Comparison of ENCODE assay signal across 10 cellular contexts in the genomic region with DNA sequence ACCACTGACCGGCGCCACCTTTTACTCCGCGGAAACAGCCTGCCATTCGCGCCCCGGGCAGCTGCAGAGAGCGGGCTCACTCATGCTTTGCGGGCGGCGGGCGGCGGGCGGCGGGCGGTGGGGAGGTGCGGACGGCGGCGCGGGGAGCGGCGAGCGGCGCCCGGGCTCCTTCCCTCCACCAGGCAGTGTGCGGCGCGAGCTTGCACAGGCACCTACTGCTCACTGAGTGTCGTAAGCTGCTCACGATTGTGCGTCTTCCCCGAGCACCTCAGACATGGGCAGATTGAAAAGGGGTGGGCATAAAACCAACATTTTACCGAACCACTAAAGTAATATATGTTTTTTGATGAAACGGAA. TPM values are rescaled to one million over a fixed set of nuclear protein-coding genes. Genes with fewer than 3 reads are reported as not detected.
DNase-seq lines count a peak whose midpoint lies in the region; ATAC-seq, FAIRE-seq and TF ChIP-seq lines count a peak whose summit lies in the region.
"Had no signal": no experiment of that assay in that cellular context is flagged by ENCODE, and none has a peak within 500 bp of the region (broad histone marks: within the 10 kb centered on the region; RNA-seq: fewer than 3 reads in every experiment).

A gene with protein sequence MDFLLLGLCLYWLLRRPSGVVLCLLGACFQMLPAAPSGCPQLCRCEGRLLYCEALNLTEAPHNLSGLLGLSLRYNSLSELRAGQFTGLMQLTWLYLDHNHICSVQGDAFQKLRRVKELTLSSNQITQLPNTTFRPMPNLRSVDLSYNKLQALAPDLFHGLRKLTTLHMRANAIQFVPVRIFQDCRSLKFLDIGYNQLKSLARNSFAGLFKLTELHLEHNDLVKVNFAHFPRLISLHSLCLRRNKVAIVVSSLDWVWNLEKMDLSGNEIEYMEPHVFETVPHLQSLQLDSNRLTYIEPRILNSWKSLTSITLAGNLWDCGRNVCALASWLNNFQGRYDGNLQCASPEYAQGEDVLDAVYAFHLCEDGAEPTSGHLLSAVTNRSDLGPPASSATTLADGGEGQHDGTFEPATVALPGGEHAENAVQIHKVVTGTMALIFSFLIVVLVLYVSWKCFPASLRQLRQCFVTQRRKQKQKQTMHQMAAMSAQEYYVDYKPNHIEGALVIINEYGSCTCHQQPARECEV (minus strand): TSS at position 231 of the 357 bp plus-strand sequence. CDS start 933 bp downstream, outside the sequence.

- H3K4me3 ChIP-seq in Caco-2 (ENCODE audit: low read depth, low read length), result peak within 1 kb of the TSS; percentile 35
- peak within 1 kb of the TSS; percentile 58 for H3K4me3 ChIP-seq in NT2/D1 (ENCODE audit: insufficient read length, low read depth)
- peak within 1 kb of the TSS in 1 of 2 donors; percentile 43 for H3K4me3 ChIP-seq in kidney (ENCODE audit: low read length in 2 of 2)
- no peak within 1 kb of the TSS for H3K4me3 ChIP-seq in effector memory CD4-positive, alpha-beta T cell (ENCODE audit: insufficient read depth, low read depth, low read length, poor library complexity, severe bottlenecking)

- intact Hi-C loops in Caco-2 (cut with micrococcal nuclease; ENCODE audit: unreplicated experiment), result loop anchor here (10.0 kb wide), 1 partner anchor 230 kb away; no protein-coding TSS in a partner anchor
- intact Hi-C loops in kidney (cut with DNase I), result no loop called here

- H3K4me1 ChIP-seq in Caco-2, result no peaks in the 10 kb centered on the region
- no peaks in the 10 kb centered on the region for H3K4me1 ChIP-seq in NT2/D1 (ENCODE audit: insufficient read depth, insufficient read length)
- H3K4me1 ChIP-seq in kidney (ENCODE audit: control insufficient read depth in 1 of 2, insufficient read depth in 1 of 2, low read depth in 1 of 2, low read length in 2 of 2), result peaks cover 0 to 11% of the 10 kb centered on the region in 2 donors
- H3K4me1 ChIP-seq in effector memory CD4-positive, alpha-beta T cell (ENCODE audit: control insufficient read depth, insufficient read depth, low read length, poor library complexity, severe bottlenecking), result no peaks in the 10 kb centered on the region

- no peak within 1 kb of the TSS for H3K27ac Mint-ChIP-seq in Caco-2 (ENCODE audit: unreplicated experiment)

- no TSS peak for BruUV-seq in Caco-2 (replicated peaks; lab: Mats Ljungman, UMichigan)

- H3K27me3 Mint-ChIP-seq in Caco-2 (ENCODE audit: insufficient read depth, unreplicated experiment), result peaks cover 31% of the 10 kb centered on the region

- no peak within 1 kb of the TSS for H3K27ac ChIP-seq in kidney (ENCODE audit: low read depth in 2 of 2, low read length in 2 of 2)
- no peak within 1 kb of the TSS for H3K27ac ChIP-seq in effector memory CD4-positive, alpha-beta T cell (ENCODE audit: insufficient read depth, low read length, poor library complexity, severe bottlenecking)

- no peaks in the 10 kb centered on the region for H3K36me3 Mint-ChIP-seq in Caco-2 (ENCODE audit: insufficient read depth, unreplicated experiment)

- no peak for TF ChIP-seq CTCF in Caco-2 (IDR thresholded peaks at IDR 0.05; ENCODE audit: insufficient read depth in 1 of 2, low read depth in 1 of 2, low read length in 1 of 2, severe bottlenecking in 1 of 2, unreplicated experiment in 1 of 2)
- no peak for TF ChIP-seq CTCF in kidney (IDR thresholded peaks at IDR 0.05; ENCODE audit: borderline replicate concordance, extremely low read depth, insufficient read depth)

- CTCF ChIA-PET in Caco-2 (lab: Charles Lee), result no interaction called here

- H3K4me3 Mint-ChIP-seq in Caco-2 (ENCODE audit: unreplicated experiment), result peak within 1 kb of the TSS; percentile 67

- peak; percentile 20 to 45 for DNase-seq in Caco-2
- no peak for DNase-seq in NT2/D1 (ENCODE audit: low read depth, low spot score)
- peak; percentile 43 to 53 for DNase-seq in frontal cortex (ENCODE audit: low spot score in 2 of 2)
- peak; percentile 57 for DNase-seq in occipital lobe (lab: John Stamatoyannopoulos, UW)
- no peak for DNase-seq in NK-92 (lab: John Stamatoyannopoulos, UW; ENCODE audit: unreplicated experiment)
- no peak for DNase-seq in kidney
- DNase-seq in effector memory CD4-positive, alpha-beta T cell, result no peak
- DNase-seq: EL had no signal

- no peaks in the 10 kb centered on the region; the same call in 1 of the 2 replicates for H3K36me3 ChIP-seq in Caco-2 (ENCODE audit: control insufficient read depth, insufficient read depth, low read length)
- H3K36me3 ChIP-seq in NT2/D1 (ENCODE audit: insufficient read depth, insufficient read length, low read length), result no peaks in the 10 kb centered on the region
- no peaks in the 10 kb centered on the region for H3K36me3 ChIP-seq in kidney (ENCODE audit: control insufficient read depth in 1 of 2, insufficient read depth in 2 of 2, low read length in 2 of 2)
- no peaks in the 10 kb centered on the region for H3K36me3 ChIP-seq in effector memory CD4-positive, alpha-beta T cell (ENCODE audit: control insufficient read depth, insufficient read depth, low read length)

- no peak for ATAC-seq in GM21367 (IDR thresholded peaks at IDR 0.05; ENCODE audit: unreplicated experiment)

- no peaks in the 10 kb centered on the region for H3K4me1 Mint-ChIP-seq in Caco-2 (ENCODE audit: low read depth, unreplicated experiment)

- H3K9ac ChIP-seq in NT2/D1 (ENCODE audit: insufficient read length, low read depth) (peak within 1 kb of the TSS; percentile 82), kidney (ENCODE audit: low read length in 2 of 2) (no peak within 1 kb of the TSS)

- no peaks in the 10 kb centered on the region for H3K9me3 Mint-ChIP-seq in Caco-2 (ENCODE audit: unreplicated experiment)

- FAIRE-seq in frontal cortex (lab: Jason Lieb, UNC), result no peak
- no peak for FAIRE-seq in kidney (lab: Jason Lieb, UNC)

- H3K9me3 ChIP-seq in Caco-2 (no peaks in the 10 kb centered on the region), NT2/D1 (ENCODE audit: insufficient read depth, low read length) (no peaks in the 10 kb centered on the region), kidney (ENCODE audit: control insufficient read depth in 1 of 2, low read length in 2 of 2) (no peaks in the 10 kb centered on the region)
- H3K9me3 ChIP-seq in effector memory CD4-positive, alpha-beta T cell (ENCODE audit: control insufficient read depth, low read length), result no peaks in the 10 kb centered on the region

- H3K27me3 ChIP-seq in Caco-2 (replicated peaks; ENCODE audit: control insufficient read depth, insufficient read depth, low read length), result peaks cover 2% of the 10 kb centered on the region
- peaks cover 38% of the 10 kb centered on the region for H3K27me3 ChIP-seq in NT2/D1 (ENCODE audit: insufficient read depth, insufficient read length)
- no peaks in the 10 kb centered on the region for H3K27me3 ChIP-seq in effector memory CD4-positive, alpha-beta T cell (replicated peaks; ENCODE audit: control insufficient read depth, insufficient read depth, low read length, poor library complexity, severe bottlenecking)

- POLR2A ChIA-PET in Caco-2 (lab: Charles Lee), result no interaction called here

RNA-seq across cellular contexts. Expression of the gene that starts here (rescaled TPM):
- total RNA-seq in Caco-2 (2022), result not detected in 2 replicates
- total RNA-seq in frontal cortex, result 11.4 TPM
- 11.9 TPM for total RNA-seq in occipital lobe
- total RNA-seq in kidney, result 0.09 TPM
- polyA plus RNA-seq in kidney (ENCODE audit: insufficient read depth, low read depth, low replicate concordance), result 1.1 TPM
- total RNA-seq: glomerular endothelial cell had no signal

Comparison
In these comparisons a context has a peak if more than half of its experiments do, and no peak if none do; other contexts are left out.
1. RNA of the gene that starts here (total RNA-seq): 11.9 TPM in occipital lobe (single experiment) and 11.4 TPM in frontal cortex (single experiment); 0.09 TPM in kidney (single experiment) and not detected in Caco-2; every median in the first group is over 10 times any median in the second.
2. Peak in DNase-seq and H3K4me3 ChIP-seq in Caco-2; RNA of the gene not detected or under 1 TPM.
3. DNase-seq: peak in frontal cortex (2 of 2) and occipital lobe (single experiment); none in NT2/D1 (single experiment), NK-92 (single experiment), kidney (single experiment) and effector memory CD4-positive, alpha-beta T cell (0 of 3).